Comparison of ENCODE assay signal across 20 cellular contexts in genomic region chr6:164453835-164454234, GRCh38.
DNase-seq lines count a peak whose midpoint lies in the region; ATAC-seq, FAIRE-seq and TF ChIP-seq lines count a peak whose summit lies in the region.
"Had no signal": no experiment of that assay in that cellular context is flagged by ENCODE, and none has a peak within 500 bp of the region (broad histone marks: within the 10 kb centered on the region; RNA-seq: fewer than 3 reads in every experiment).

No MANE protein-coding gene starts in this region.

- no peak overlapping the region for H3K18ac ChIP-seq in IMR-90 (ENCODE audit: low read depth, low read length)
- no peak overlapping the region for H3K18ac ChIP-seq in H1 (ENCODE audit: extremely low read depth, low read length)

- TF ChIP-seq RAD21 in A549 (conservative IDR thresholded peaks at IDR 0.05 in 1 of 2, IDR thresholded peaks at IDR 0.05 in 1 of 2) (no peak), IMR-90 (IDR thresholded peaks at IDR 0.05; ENCODE audit: low read length) (no peak), H1 (IDR thresholded peaks at IDR 0.05 in 1 of 2, conservative IDR thresholded peaks at IDR 0.05 in 1 of 2; ENCODE audit: low read depth in 2 of 2, low read length in 2 of 2) (no peak)

- H3K23ac ChIP-seq in IMR-90 (ENCODE audit: low read depth, low read length), result no peak overlapping the region
- no peak overlapping the region for H3K23ac ChIP-seq in H1 (ENCODE audit: insufficient read length)

- H4K8ac ChIP-seq in IMR-90 (ENCODE audit: low read depth in 2 of 2, low read length in 2 of 2), result no peak overlapping the region
- H4K8ac ChIP-seq in H1 (ENCODE audit: extremely low read depth, insufficient read depth, low read length), result no peak overlapping the region

- TF ChIP-seq POLR2A in A549 (IDR thresholded peaks at IDR 0.05; ENCODE audit: low read length) (no peak), IMR-90 (IDR thresholded peaks at IDR 0.05; ENCODE audit: low read depth, low read length) (no peak), H1 (IDR thresholded peaks at IDR 0.05; ENCODE audit: control extremely low read depth in 1 of 2, low read depth in 2 of 2, low read length in 2 of 2) (no peak)

- H3K79me2 ChIP-seq in H1 (ENCODE audit: control insufficient read depth in 1 of 2, insufficient read depth in 2 of 2, low read length in 2 of 2), result no peaks in the 10 kb centered on the region

- H3K4me1 ChIP-seq in A549 (no peaks in the 10 kb centered on the region), IMR-90 (ENCODE audit: control insufficient read depth, insufficient read depth, low read length) (no peaks in the 10 kb centered on the region), H1 (replicated peaks in 1 of 4; ENCODE audit: control insufficient read depth in 3 of 4, insufficient read depth in 4 of 4, low read length in 3 of 4) (no peaks in the 10 kb centered on the region)
- H3K4me1 ChIP-seq: BLaER1 treated with 17β-estradiol and CSF1 and Interleukin-3, amounts not matched to agents 10 nM and 100 nM; Caco-2 had no signal

- H2BK15ac ChIP-seq in IMR-90 (ENCODE audit: low read depth, low read length) (no peak overlapping the region), H1 (ENCODE audit: low read length) (no peak overlapping the region)

- H3K36me3 ChIP-seq in IMR-90 (ENCODE audit: control insufficient read depth, insufficient read depth, low read length) (no peaks in the 10 kb centered on the region), H1 (ENCODE audit: control insufficient read depth in 2 of 4, insufficient read depth in 4 of 4, low read length in 3 of 4) (no peaks in the 10 kb centered on the region)
- H3K36me3 ChIP-seq: BLaER1 treated with 17β-estradiol and CSF1 and Interleukin-3, amounts not matched to agents 10 nM and 100 nM had no signal

- H3K4me2 ChIP-seq in A549, result no peak overlapping the region
- H3K4me2 ChIP-seq in IMR-90 (ENCODE audit: low read depth, low read length), result no peak overlapping the region
- H3K4me2 ChIP-seq in H1 (ENCODE audit: insufficient read depth in 1 of 2, low read depth in 2 of 2, low read length in 2 of 2), result no peak overlapping the region
- H3K4me2 ChIP-seq: BLaER1 treated with 17β-estradiol and CSF1 and Interleukin-3, amounts not matched to agents 10 nM and 100 nM had no signal

- H3K27me3 Mint-ChIP-seq in activated CD4-positive, alpha-beta memory T cell treated with anti-CD3 and anti-CD28 coated beads, Interleukin-2, amount 10 ng/mL, durations not matched to agents 7 days and 5 days, result no peaks in the 10 kb centered on the region
- H3K27me3 Mint-ChIP-seq: B cell; CD4-positive, alpha-beta T cell had no signal

- H3K79me1 ChIP-seq in IMR-90 (ENCODE audit: low read depth in 1 of 2, low read length in 2 of 2) (no peaks in the 10 kb centered on the region), H1 (ENCODE audit: low read depth, low read length) (no peaks in the 10 kb centered on the region)

- no peak for TF ChIP-seq EP300 in A549 (IDR thresholded peaks at IDR 0.05)
- no peak for TF ChIP-seq EP300 in H1 (IDR thresholded peaks at IDR 0.05; ENCODE audit: borderline replicate concordance in 1 of 2, low read depth in 2 of 2, low read length in 2 of 2)

- DNase-seq in A549 (ENCODE audit: low read depth in 1 of 2, low spot score in 1 of 2) (no peak), IMR-90 (no peak), H1 (ENCODE audit: low read depth in 1 of 2, low spot score in 2 of 2) (no peak), NCI-H2107 (lab: John Stamatoyannopoulos, UW) (no peak)
- no peak for DNase-seq in activated CD4-positive, alpha-beta memory T cell treated with anti-CD3 and anti-CD28 coated beads, Interleukin-2, amount 10 ng/mL, durations not matched to agents 7 days and 5 days
- DNase-seq: 8988T; AML-193; Caco-2; Calu3; CD4-positive, alpha-beta T cell; CD8-positive, alpha-beta T cell; DMS79 treated with DMSO at 0.1 percent for 48 hours; GF-D8 had no signal

- no peak overlapping the region for H3K4me3 ChIP-seq in A549
- H3K4me3 ChIP-seq in IMR-90 (ENCODE audit: insufficient read depth, low read depth, low read length), result no peak overlapping the region
- no peak overlapping the region for H3K4me3 ChIP-seq in H1 (ENCODE audit: extremely low read depth in 1 of 4, insufficient read depth in 2 of 4, low read depth in 3 of 4, low read length in 4 of 4)
- H3K4me3 ChIP-seq: BLaER1 treated with 17β-estradiol and CSF1 and Interleukin-3, amounts not matched to agents 10 nM and 100 nM had no signal

- H2AFZ ChIP-seq in IMR-90 (replicated peaks; ENCODE audit: low read length, poor library complexity) (no peak overlapping the region), H1 (ENCODE audit: low read length) (no peak overlapping the region)

- FAIRE-seq in A549 (lab: Jason Lieb, UNC), result no peak
- no peak for FAIRE-seq in H1 (lab: Jason Lieb, UNC)
- FAIRE-seq: D721Med, G401.6, GM12891, GM19239 had no signal

- WGBS in A549 (ENCODE audit: missing lambda C conversion rate), result 1% methylated on average over 3 of the region's 3 CpGs
- no CpG with 5 or more reads among the region's 3 CpGs for WGBS in IMR-90 (ENCODE audit: extremely low coverage in 2 of 2, insufficient read length in 1 of 2), 2 experiments
- WGBS in H1 (ENCODE audit: extremely low coverage in 1 of 2, insufficient coverage in 1 of 2, insufficient read length in 1 of 2, insufficient replicate concordance in 2 of 2, low coverage in 1 of 2, low lambda C conversion rate in 2 of 2, missing lambda C conversion rate in 1 of 2), 2 experiments, result 89% methylated on average over 3 of the region's 3 CpGs; no CpG with 5 or more reads in 1 of the 2 experiments

- no peaks in the 10 kb centered on the region for H3K9me3 ChIP-seq in A549
- peaks cover 5% of the 10 kb centered on the region for H3K9me3 ChIP-seq in IMR-90 (ENCODE audit: control insufficient read depth, insufficient read depth, low read length)
- H3K9me3 ChIP-seq in H1 (ENCODE audit: insufficient read depth in 2 of 2, low read depth in 1 of 2, low read length in 1 of 2), result no peaks in the 10 kb centered on the region
- H3K9me3 ChIP-seq: BLaER1 treated with 17β-estradiol and CSF1 and Interleukin-3, amounts not matched to agents 10 nM and 100 nM; Caco-2 had no signal

- no peaks in the 10 kb centered on the region for H3K36me3 Mint-ChIP-seq in activated CD4-positive, alpha-beta memory T cell treated with anti-CD3 and anti-CD28 coated beads, Interleukin-2, amount 10 ng/mL, durations not matched to agents 7 days and 5 days (ENCODE audit: low read depth)
- H3K36me3 Mint-ChIP-seq: CD8-positive, alpha-beta T cell had no signal

- no peak overlapping the region for H3K27ac Mint-ChIP-seq in activated CD4-positive, alpha-beta memory T cell treated with anti-CD3 and anti-CD28 coated beads, Interleukin-2, amount 10 ng/mL, durations not matched to agents 7 days and 5 days
- H3K27ac Mint-ChIP-seq: B cell; CD4-positive, alpha-beta T cell; CD8-positive, alpha-beta T cell had no signal

- no peak overlapping the region for H3K9ac ChIP-seq in IMR-90 (ENCODE audit: low read depth, low read length)
- no peak overlapping the region for H3K9ac ChIP-seq in H1 (replicated peaks in 1 of 4; ENCODE audit: extremely low read depth in 1 of 4, low read depth in 3 of 4, low read length in 3 of 4)
- H3K9ac ChIP-seq: BLaER1 treated with 17β-estradiol and CSF1 and Interleukin-3, amounts not matched to agents 10 nM and 100 nM had no signal

- H3K14ac ChIP-seq in IMR-90 (replicated peaks; ENCODE audit: low read depth, low read length) (no peak overlapping the region), H1 (ENCODE audit: insufficient read length) (no peak overlapping the region)

- BruUV-seq in IMR-90 (replicated peaks; lab: Mats Ljungman, UMichigan), result no TSS peak

- H3K27ac ChIP-seq in A549, result no peak overlapping the region
- no peak overlapping the region for H3K27ac ChIP-seq in IMR-90 (ENCODE audit: insufficient read depth, low read length)
- no peak overlapping the region for H3K27ac ChIP-seq in H1 (ENCODE audit: low read depth, low read length)
- H3K27ac ChIP-seq: BLaER1 treated with 17β-estradiol and CSF1 and Interleukin-3, amounts not matched to agents 10 nM and 100 nM; C4-2B had no signal

- POLR2A ChIA-PET in A549 (lab: Yijun Ruan, JAX), result no interaction called here
- POLR2A ChIA-PET in IMR-90 (lab: Charles Lee; ENCODE audit: unreplicated experiment), result no interaction called here
- POLR2A ChIA-PET in H1 (lab: Charles Lee; ENCODE audit: partially characterized antibody), result interaction anchor here (0.6 kb wide), 1 partner anchor 358 kb away, joined by 4 read pairs; no protein-coding TSS in a partner anchor
- POLR2A ChIA-PET in activated CD4-positive, alpha-beta memory T cell treated with anti-CD3 and anti-CD28 coated beads, Interleukin-2, amount 10 ng/mL, durations not matched to agents 7 days and 5 days (lab: Charles Lee), result no interaction called here

- no peak overlapping the region for H2BK12ac ChIP-seq in H1 (ENCODE audit: low read depth, low read length)

- no peaks in the 10 kb centered on the region for H3K9me3 Mint-ChIP-seq in activated CD4-positive, alpha-beta memory T cell treated with anti-CD3 and anti-CD28 coated beads, Interleukin-2, amount 10 ng/mL, durations not matched to agents 7 days and 5 days
- H3K9me3 Mint-ChIP-seq: CD4-positive, alpha-beta T cell had no signal

- H3K4me3 Mint-ChIP-seq in activated CD4-positive, alpha-beta memory T cell treated with anti-CD3 and anti-CD28 coated beads, Interleukin-2, amount 10 ng/mL, durations not matched to agents 7 days and 5 days, result no peak overlapping the region
- H3K4me3 Mint-ChIP-seq: B cell; CD4-positive, alpha-beta T cell; CD8-positive, alpha-beta T cell had no signal

- no peak overlapping the region for H2BK20ac ChIP-seq in IMR-90 (ENCODE audit: low read depth, low read length)
- no peak overlapping the region for H2BK20ac ChIP-seq in H1 (ENCODE audit: low read length)

- H2BK5ac ChIP-seq in IMR-90 (ENCODE audit: low read depth, low read length, poor library complexity, severe bottlenecking) (no peak overlapping the region), H1 (ENCODE audit: low read depth, low read length) (no peak overlapping the region)

- dilution Hi-C loops in IMR-90 (cut with HindIII; ENCODE audit: low sequenced_read_pairs, unreplicated experiment), result no loop called here

- H3K27me3 ChIP-seq in IMR-90 (ENCODE audit: control insufficient read depth, insufficient read depth, low read length), result no peaks in the 10 kb centered on the region
- H3K27me3 ChIP-seq in H1 (replicated peaks in 1 of 4; ENCODE audit: control insufficient read depth in 3 of 4, extremely low read depth in 1 of 4, insufficient read depth in 3 of 4, low read length in 3 of 4), result no peaks in the 10 kb centered on the region
- H3K27me3 ChIP-seq: BLaER1 treated with 17β-estradiol and CSF1 and Interleukin-3, amounts not matched to agents 10 nM and 100 nM had no signal

- no peaks in the 10 kb centered on the region for H3K23me2 ChIP-seq in H1 (ENCODE audit: low read depth, low read length)

- no peak overlapping the region for H2AK9ac ChIP-seq in IMR-90 (replicated peaks; ENCODE audit: low read depth, low read length, poor library complexity)

- H3K4ac ChIP-seq in IMR-90 (ENCODE audit: low read depth, low read length), result no peak overlapping the region
- no peak overlapping the region for H3K4ac ChIP-seq in H1 (replicated peaks; ENCODE audit: insufficient read length, low read depth, low read length)

- H2AK5ac ChIP-seq in IMR-90 (ENCODE audit: low read depth, low read length) (no peak overlapping the region), H1 (ENCODE audit: low read depth, low read length) (no peak overlapping the region)

- H3K56ac ChIP-seq in IMR-90 (ENCODE audit: extremely low read depth, insufficient read depth, low read length) (no peak overlapping the region), H1 (replicated peaks; ENCODE audit: insufficient read length, low read depth, low read length) (no peak overlapping the region)

- H4K5ac ChIP-seq in IMR-90 (ENCODE audit: low read depth, low read length) (no peak overlapping the region), H1 (ENCODE audit: insufficient read length, low read depth, low read length) (no peak overlapping the region)

- intact Hi-C loops in IMR-90 (cut with micrococcal nuclease), result no loop called here

- TF ChIP-seq CTCF in A549 (IDR thresholded peaks at IDR 0.05) (no peak), IMR-90 (conservative IDR thresholded peaks at IDR 0.05; ENCODE audit: low read depth, low read length) (no peak), H1 (IDR thresholded peaks at IDR 0.05; ENCODE audit: control extremely low read depth in 1 of 3, insufficient read depth in 1 of 3, low read depth in 1 of 3, low read length in 3 of 3) (no peak)

- no peaks in the 10 kb centered on the region for H3K9me1 ChIP-seq in IMR-90 (ENCODE audit: insufficient read depth, low read length)

- H4K20me1 ChIP-seq in IMR-90 (ENCODE audit: insufficient read depth, low read length) (no peaks in the 10 kb centered on the region), H1 (replicated peaks in 1 of 2; ENCODE audit: control insufficient read depth in 1 of 2, insufficient read depth in 2 of 2, low read length in 2 of 2) (no peaks in the 10 kb centered on the region)
- H4K20me1 ChIP-seq: BLaER1 treated with 17β-estradiol and CSF1 and Interleukin-3, amounts not matched to agents 10 nM and 100 nM had no signal

- in situ Hi-C loops in IMR-90 (cut with MboI; ENCODE audit: low sequenced_read_pairs), result no loop called here

- ATAC-seq in A549, result no peak
- ATAC-seq in IMR-90 (ENCODE audit: low read depth), result no peak
- ATAC-seq: CD8-positive, alpha-beta T cell had no signal

- CTCF ChIA-PET in A549 (lab: Yijun Ruan, JAX), result no interaction called here
- CTCF ChIA-PET in IMR-90 (lab: Yijun Ruan, JAX), result interaction anchor here (1.2 kb wide), 1 partner anchor 130 kb away, joined by 3 read pairs; no protein-coding TSS in a partner anchor
- CTCF ChIA-PET in H1 (lab: Charles Lee; ENCODE audit: partially characterized antibody), result no interaction called here
- CTCF ChIA-PET in activated CD4-positive, alpha-beta memory T cell treated with anti-CD3 and anti-CD28 coated beads, Interleukin-2, amount 10 ng/mL, durations not matched to agents 7 days and 5 days (lab: Charles Lee), result no interaction called here

- H3K4me1 Mint-ChIP-seq in activated CD4-positive, alpha-beta memory T cell treated with anti-CD3 and anti-CD28 coated beads, Interleukin-2, amount 10 ng/mL, durations not matched to agents 7 days and 5 days, result no peaks in the 10 kb centered on the region
- H3K4me1 Mint-ChIP-seq: B cell had no signal

- H4K91ac ChIP-seq in IMR-90 (ENCODE audit: insufficient read depth, low read depth, low read length) (no peak overlapping the region), H1 (replicated peaks; ENCODE audit: insufficient read length, low read length) (no peak overlapping the region)

- H2BK120ac ChIP-seq in IMR-90 (ENCODE audit: low read depth, low read length) (no peak overlapping the region), H1 (replicated peaks; ENCODE audit: low read depth, low read length) (no peak overlapping the region)

Comparison
In these comparisons a context has a peak if more than half of its experiments do, and no peak if none do; other contexts are left out.
1. Of the 18 proteins assayed by ChIP-seq in both H1 and A549: peak only in H1: none; only in A549: none; in both: MAFK; in neither: 17.